Comparison of ENCODE assay signal across 1 cellular context in genomic region chr10:17010363-17011145, GRCh38.
TF ChIP-seq lines count a peak whose summit lies in the region.

No MANE protein-coding gene starts in this region.

TF ChIP-seq in IMR-90, 13 proteins besides CTCF, POLR2A, EP300 and RAD21:
- TF ChIP-seq CHD1 (IDR thresholded peaks at IDR 0.05; ENCODE audit: low read depth, low read length) (no peak), RCOR1 (IDR thresholded peaks at IDR 0.05; ENCODE audit: insufficient replicate concordance, low read length) (no peak), USF2 (IDR thresholded peaks at IDR 0.05; ENCODE audit: low read depth, low read length) (no peak), NFE2L2 (IDR thresholded peaks at IDR 0.05; ENCODE audit: low read depth, low read length) (no peak), MAZ (IDR thresholded peaks at IDR 0.05; ENCODE audit: borderline replicate concordance, low read depth, low read length) (no peak), ELK1 (IDR thresholded peaks at IDR 0.05; ENCODE audit: borderline replicate concordance, low read depth, low read length) (no peak), FOS (IDR thresholded peaks at IDR 0.05; ENCODE audit: low read depth, low read length) (no peak), RFX5 (IDR thresholded peaks at IDR 0.05; ENCODE audit: low read depth, low read length) (no peak)
